Comparison of ENCODE assay signal across 1 cellular context in the genomic region with DNA sequence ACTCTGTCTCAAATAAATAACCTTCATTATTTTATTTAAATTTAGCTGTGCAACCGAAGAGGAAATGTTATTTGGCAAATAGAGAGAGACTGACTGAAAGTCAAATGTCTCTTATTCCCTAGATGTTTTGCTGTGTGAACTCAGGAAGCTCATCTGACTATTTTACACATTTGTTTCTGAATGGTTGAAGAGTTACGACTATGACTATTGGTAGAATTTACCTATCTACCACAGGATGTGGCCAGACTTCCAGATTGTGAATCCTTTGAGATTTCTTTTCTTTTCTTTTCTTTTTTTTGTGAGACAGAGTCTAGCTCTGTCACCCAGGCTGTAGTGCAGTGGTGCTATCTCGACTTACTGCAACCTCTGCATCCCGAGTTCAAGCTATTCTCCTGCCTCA.
TF ChIP-seq lines count a peak whose summit lies in the region.

No MANE protein-coding gene starts in this region.

TF ChIP-seq in SK-N-SH, 30 proteins besides CTCF, POLR2A, EP300 and RAD21:
- TF ChIP-seq, protein P1, sequence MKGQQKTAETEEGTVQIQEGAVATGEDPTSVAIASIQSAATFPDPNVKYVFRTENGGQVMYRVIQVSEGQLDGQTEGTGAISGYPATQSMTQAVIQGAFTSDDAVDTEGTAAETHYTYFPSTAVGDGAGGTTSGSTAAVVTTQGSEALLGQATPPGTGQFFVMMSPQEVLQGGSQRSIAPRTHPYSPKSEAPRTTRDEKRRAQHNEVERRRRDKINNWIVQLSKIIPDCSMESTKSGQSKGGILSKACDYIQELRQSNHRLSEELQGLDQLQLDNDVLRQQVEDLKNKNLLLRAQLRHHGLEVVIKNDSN (IDR thresholded peaks at IDR 0.05; ENCODE audit: borderline replicate concordance, low read depth), result no peak
- TF ChIP-seq CHD2 (IDR thresholded peaks at IDR 0.05; ENCODE audit: low read length, partially characterized antibody), result no peak
- TF ChIP-seq GATA2 (CRISPR knock-in tag; IDR thresholded peaks at IDR 0.05), result no peak
- TF ChIP-seq FOSL2 (IDR thresholded peaks at IDR 0.05; ENCODE audit: borderline replicate concordance, low read depth), result no peak
- no peak for TF ChIP-seq FOXJ3 (CRISPR knock-in tag; IDR thresholded peaks at IDR 0.05)
- no peak for TF ChIP-seq TEAD4 (IDR thresholded peaks at IDR 0.05; ENCODE audit: borderline replicate concordance, insufficient read depth)
- TF ChIP-seq, protein P2, sequence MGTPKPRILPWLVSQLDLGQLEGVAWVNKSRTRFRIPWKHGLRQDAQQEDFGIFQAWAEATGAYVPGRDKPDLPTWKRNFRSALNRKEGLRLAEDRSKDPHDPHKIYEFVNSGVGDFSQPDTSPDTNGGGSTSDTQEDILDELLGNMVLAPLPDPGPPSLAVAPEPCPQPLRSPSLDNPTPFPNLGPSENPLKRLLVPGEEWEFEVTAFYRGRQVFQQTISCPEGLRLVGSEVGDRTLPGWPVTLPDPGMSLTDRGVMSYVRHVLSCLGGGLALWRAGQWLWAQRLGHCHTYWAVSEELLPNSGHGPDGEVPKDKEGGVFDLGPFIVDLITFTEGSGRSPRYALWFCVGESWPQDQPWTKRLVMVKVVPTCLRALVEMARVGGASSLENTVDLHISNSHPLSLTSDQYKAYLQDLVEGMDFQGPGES (IDR thresholded peaks at IDR 0.05; ENCODE audit: low read depth, low read length), result no peak
- no peak for TF ChIP-seq POLR2AphosphoS5 (IDR thresholded peaks at IDR 0.05; ENCODE audit: low read depth, low read length)
